8 cellular contexts compared by ENCODE assay signal in the genomic region with DNA sequence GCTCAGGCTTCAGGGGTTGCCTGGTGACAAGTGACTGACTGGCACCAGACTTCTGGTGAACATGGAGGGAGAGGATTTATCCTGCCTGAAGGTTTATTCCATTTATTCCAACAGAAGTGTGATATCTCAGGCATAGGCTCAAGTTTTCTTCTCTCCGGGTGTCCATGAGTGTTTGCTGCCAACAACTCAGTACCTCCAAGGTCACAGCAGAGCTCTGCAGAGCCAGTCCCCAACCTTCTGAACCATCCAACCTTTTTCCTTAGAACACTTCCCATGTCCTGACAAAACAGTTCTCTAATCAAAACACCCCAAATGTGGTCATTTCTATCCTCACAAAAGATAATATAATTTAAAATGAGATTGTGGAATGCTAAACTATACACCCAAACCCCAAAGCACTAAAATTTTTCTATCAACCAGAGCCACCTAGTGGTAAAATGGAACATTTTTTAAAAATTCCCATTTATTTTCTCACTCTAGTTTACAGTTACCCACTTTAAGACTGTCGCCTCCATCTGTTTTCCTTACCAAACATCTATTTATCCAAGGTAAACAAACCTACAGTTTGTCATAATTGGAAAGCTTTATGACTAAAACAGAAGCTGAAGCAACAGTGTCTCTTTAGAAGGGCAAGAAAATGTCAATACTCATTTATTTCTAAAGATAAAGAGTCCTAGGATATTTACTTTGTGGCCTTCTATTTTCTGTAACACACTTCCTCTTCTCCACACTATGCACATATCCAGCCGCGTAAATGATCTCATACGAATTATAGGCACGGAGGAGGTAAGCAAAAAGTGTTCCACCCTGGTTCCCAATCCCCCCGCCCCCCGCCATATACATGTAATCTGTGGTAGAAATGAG. TPM values are rescaled to one million over a fixed set of nuclear protein-coding genes. Genes with fewer than 3 reads are reported as not detected.
DNase-seq lines count a peak whose midpoint lies in the region; ATAC-seq, FAIRE-seq and TF ChIP-seq lines count a peak whose summit lies in the region.

No MANE protein-coding gene starts in this region.

- ATAC-seq in IMR-90 (ENCODE audit: low read depth) (peak; percentile 84), left cardiac atrium (peak; percentile 36 to 64), HG03196 (IDR thresholded peaks at IDR 0.05; ENCODE audit: unreplicated experiment) (no peak)

- H2BK15ac ChIP-seq in IMR-90 (ENCODE audit: low read depth, low read length): no peak overlapping the region

- no peak overlapping the region for H2AK5ac ChIP-seq in IMR-90 (ENCODE audit: low read depth, low read length)

- no TSS peak for BruUV-seq in Calu3 (replicated peaks; lab: Mats Ljungman, UMichigan)
- no TSS peak for BruUV-seq in IMR-90 (replicated peaks; lab: Mats Ljungman, UMichigan)

- H3K79me1 ChIP-seq in IMR-90 (ENCODE audit: low read depth in 1 of 2, low read length in 2 of 2): no peaks in the 10 kb centered on the region

- no CpG with 5 or more reads among the region's 8 CpGs for WGBS in IMR-90 (ENCODE audit: extremely low coverage in 2 of 2, insufficient read length in 1 of 2), 2 experiments
- WGBS in stomach, 5 donors: 18 to 35% (median 27%) methylated on average over 8 of the region's 8 CpGs

- H2BK20ac ChIP-seq in IMR-90 (ENCODE audit: low read depth, low read length): no peak overlapping the region

- no peak overlapping the region for H3K14ac ChIP-seq in IMR-90 (replicated peaks; ENCODE audit: low read depth, low read length)

- peak; percentile 87 for FAIRE-seq in TTC549 (lab: Jason Lieb, UNC)

- no peak overlapping the region for H3K4me3 Mint-ChIP-seq in Calu3 (ENCODE audit: low read depth, unreplicated experiment)

- H3K36me3 ChIP-seq in IMR-90 (ENCODE audit: control insufficient read depth, insufficient read depth, low read length) (no peaks in the 10 kb centered on the region), stomach (no peaks in the 10 kb centered on the region)

- H3K4me1 ChIP-seq in IMR-90 (ENCODE audit: control insufficient read depth, insufficient read depth, low read length) (no peaks in the 10 kb centered on the region), stomach (peaks cover 0 to 34% (median 9%) of the 10 kb centered on the region in 4 donors)

- H4K5ac ChIP-seq in IMR-90 (ENCODE audit: low read depth, low read length): no peak overlapping the region

- no peak overlapping the region for H3K18ac ChIP-seq in IMR-90 (ENCODE audit: low read depth, low read length)

- H3K9me1 ChIP-seq in IMR-90 (ENCODE audit: insufficient read depth, low read length): no peaks in the 10 kb centered on the region

- H3K36me3 Mint-ChIP-seq in Calu3 (ENCODE audit: insufficient read depth, unreplicated experiment): peaks cover 5% of the 10 kb centered on the region

- H4K91ac ChIP-seq in IMR-90 (ENCODE audit: insufficient read depth, low read depth, low read length): no peak overlapping the region

- no peak overlapping the region for H3K9ac ChIP-seq in IMR-90 (ENCODE audit: low read depth, low read length)

- DNase-seq in Calu3: no peak
- DNase-seq in IMR-90: peak; percentile 28
- DNase-seq in left cardiac atrium: no peak
- DNase-seq in stomach: no peak
- no peak for DNase-seq in stimulated activated CD4-positive, alpha-beta T cell treated with anti-CD3 and anti-CD28 coated beads, Interleukin-1b, Interleukin-23, amount 100 ng/mL, for 48 hours
- DNase-seq in cerebellar nuclear complex (lab: John Stamatoyannopoulos, UW): no peak

- no peak overlapping the region for H2AK9ac ChIP-seq in IMR-90 (replicated peaks; ENCODE audit: low read depth, low read length, poor library complexity)

- H3K4me3 ChIP-seq in IMR-90 (ENCODE audit: insufficient read depth, low read depth, low read length) (no peak overlapping the region), stomach (no peak overlapping the region)

- CTCF ChIA-PET in Calu3 (lab: Charles Lee) (interaction anchor here (0.6 to 1.5 kb wide), 3 partner anchors 139 to 180 kb away, joined by 3 to 5 read pairs (median 4); no protein-coding TSS in a partner anchor), IMR-90 (lab: Yijun Ruan, JAX) (interaction anchor here (0.6 to 3.5 kb wide), 6 partner anchors 50 to 188 kb away, joined by 3 to 24 read pairs (median 3); no protein-coding TSS in a partner anchor)

- H3K4me1 Mint-ChIP-seq in Calu3 (ENCODE audit: low read depth, unreplicated experiment): no peaks in the 10 kb centered on the region

- no peak overlapping the region for H3K56ac ChIP-seq in IMR-90 (ENCODE audit: extremely low read depth, insufficient read depth, low read length)

- TF ChIP-seq POLR2A in IMR-90 (IDR thresholded peaks at IDR 0.05; ENCODE audit: low read depth, low read length): no peak
- no peak for TF ChIP-seq POLR2A in stomach (IDR thresholded peaks at IDR 0.05)

- TF ChIP-seq CTCF in Calu3 (IDR thresholded peaks at IDR 0.05; ENCODE audit: unreplicated experiment) (peak; percentile 14), IMR-90 (conservative IDR thresholded peaks at IDR 0.05; ENCODE audit: low read depth, low read length) (peak; percentile 68), stomach (IDR thresholded peaks at IDR 0.05) (peak in 4 of 7 experiments; percentile 58 to 67 (median 64))

- H3K27ac Mint-ChIP-seq in Calu3 (ENCODE audit: unreplicated experiment): no peak overlapping the region

- POLR2A ChIA-PET in IMR-90 (lab: Charles Lee; ENCODE audit: unreplicated experiment): no interaction called here

- H2BK120ac ChIP-seq in IMR-90 (ENCODE audit: low read depth, low read length): no peak overlapping the region

- in situ Hi-C loops in IMR-90 (cut with MboI; ENCODE audit: low sequenced_read_pairs): loop anchor here (5.0 kb wide), 1 partner anchor 143 kb away; no protein-coding TSS in a partner anchor

- no peak overlapping the region for H2AFZ ChIP-seq in IMR-90 (replicated peaks; ENCODE audit: low read length, poor library complexity)

- H4K20me1 ChIP-seq in IMR-90 (ENCODE audit: insufficient read depth, low read length): no peaks in the 10 kb centered on the region

- TF ChIP-seq EP300 in stomach (IDR thresholded peaks at IDR 0.05): no peak

- no peak overlapping the region for H3K4ac ChIP-seq in IMR-90 (ENCODE audit: low read depth, low read length)

- H3K27me3 Mint-ChIP-seq in Calu3 (ENCODE audit: unreplicated experiment): no peaks in the 10 kb centered on the region

- no peaks in the 10 kb centered on the region for H3K9me3 Mint-ChIP-seq in Calu3 (ENCODE audit: low read depth, unreplicated experiment)

- H3K27ac ChIP-seq in IMR-90 (ENCODE audit: insufficient read depth, low read length) (no peak overlapping the region), stomach (no peak overlapping the region)

- no peak overlapping the region for H3K4me2 ChIP-seq in IMR-90 (ENCODE audit: low read depth, low read length)

- TF ChIP-seq RAD21 in IMR-90 (IDR thresholded peaks at IDR 0.05; ENCODE audit: low read length): peak; percentile 68

- no peak overlapping the region for H3K23ac ChIP-seq in IMR-90 (ENCODE audit: low read depth, low read length)

- intact Hi-C loops in Calu3 (cut with micrococcal nuclease; ENCODE audit: unreplicated experiment) (loop anchor here (1.0 to 10.0 kb wide), 5 partner anchors 95 to 231 kb away; partner anchors contain the start of gene FBXW7), IMR-90 (cut with micrococcal nuclease) (loop anchor here (1.0 to 5.0 kb wide), 4 partner anchors 139 to 487 kb away; no protein-coding TSS in a partner anchor), left cardiac atrium (cut with DNase I) (loop anchor here (2.0 to 10.0 kb wide), 3 partner anchors 139 to 185 kb away; no protein-coding TSS in a partner anchor), stomach (cut with DNase I; ENCODE audit: low total_unique reads) (loop anchor here (2.0 kb wide), 1 partner anchor 141 kb away; no protein-coding TSS in a partner anchor)

- H3K27me3 ChIP-seq in IMR-90 (ENCODE audit: control insufficient read depth, insufficient read depth, low read length) (peaks cover 9% of the 10 kb centered on the region; the same call in 1 of the 2 replicates), stomach (no peaks in the 10 kb centered on the region)

- H3K9me3 ChIP-seq in IMR-90 (ENCODE audit: control insufficient read depth, insufficient read depth, low read length): no peaks in the 10 kb centered on the region
- H3K9me3 ChIP-seq in stomach: no peaks in the 10 kb centered on the region

- dilution Hi-C loops in IMR-90 (cut with HindIII; ENCODE audit: low sequenced_read_pairs, unreplicated experiment): no loop called here

- no peak overlapping the region for H4K8ac ChIP-seq in IMR-90 (ENCODE audit: low read depth in 2 of 2, low read length in 2 of 2)

- no peak overlapping the region for H2BK5ac ChIP-seq in IMR-90 (ENCODE audit: low read depth, low read length, poor library complexity, severe bottlenecking)

TF ChIP-seq in IMR-90, 13 proteins besides CTCF, POLR2A, EP300 and RAD21:
- TF ChIP-seq SMC3 (IDR thresholded peaks at IDR 0.05; ENCODE audit: low read depth, low read length) (peak; percentile 76), MAFK (IDR thresholded peaks at IDR 0.05; ENCODE audit: low read depth, low read length) (no peak)
TF ChIP-seq in IMR-90: peak in this region for 1.

RNA-seq across cellular contexts. Expression of gene TMEM154, which starts 39.5 kb away (rescaled TPM):
- 23.3 and 26.4 TPM in 2 replicates for total RNA-seq in Calu3 (2022)
- 0.18 and 0.28 TPM in 2 replicates for total RNA-seq in IMR-90 (2012; rRNA removed)
- polyA plus RNA-seq in IMR-90 (2012; rRNA removed): 0.12 and 0.20 TPM in 2 replicates
- polyA plus RNA-seq in IMR-90 (2012; cell fraction: cytosol; rRNA removed): 0.03 TPM in 2 replicates
- 0.03 and 0.22 TPM in 2 replicates for polyA plus RNA-seq in IMR-90 (2012; cell fraction: nucleus; rRNA removed; ENCODE audit: low replicate concordance)
- total RNA-seq in left cardiac atrium: 1 to 10 TPM; 2.8 to 4.4 TPM
- total RNA-seq in stomach: 1 to 10 TPM in 2 of 5 donors, under 1 TPM in 3; under 0.01 to 5.5 (median 0.58) TPM
- 1 to 10 TPM in 1 of 3 donors, under 1 TPM in 2; 0.46 to 3.8 (median 0.81) TPM for polyA plus RNA-seq in stomach

Comparison
In these comparisons a context has a peak if more than half of its experiments do, and no peak if none do; other contexts are left out.
1. CTCF ChIP-seq: peak in every context shown above with its lines; median percentile 68 in IMR-90; 64 in stomach; 14 in Calu3.